30 cellular contexts compared by ENCODE assay signal in the genomic region with DNA sequence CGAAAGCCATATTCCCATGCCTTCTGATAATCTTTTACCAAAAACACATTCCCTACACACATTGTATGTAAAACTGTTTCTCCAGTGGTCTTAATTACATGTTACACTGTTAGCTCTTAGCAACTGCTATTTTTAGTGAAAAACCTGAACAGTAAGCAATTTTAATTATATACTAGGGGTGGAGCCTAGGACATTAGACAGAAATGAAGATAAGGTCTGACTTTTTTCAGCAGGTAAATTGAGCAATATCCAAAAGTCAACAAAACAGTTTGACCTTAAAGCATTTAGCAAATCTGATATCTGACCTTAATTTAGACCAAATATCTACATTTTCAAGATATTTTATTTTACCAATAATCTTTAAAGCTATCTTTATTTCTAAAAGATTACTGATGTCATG.
"Had no signal": no experiment of that assay in that cellular context is flagged by ENCODE, and none has a peak within 500 bp of the region (broad histone marks: within the 10 kb centered on the region; RNA-seq: fewer than 3 reads in every experiment).

No MANE protein-coding gene starts in this region.

- H3K36me3 ChIP-seq: ascending aorta, cardiac muscle cell, WERI-Rb-1 had no signal

- ATAC-seq: activated CD8-positive, alpha-beta T cell treated with anti-CD3 and anti-CD28 coated beads for 36 hours; K562 had no signal

- H2AFZ ChIP-seq: PC-9 had no signal

- DNase-seq: activated CD4-positive, alpha-beta T cell treated with anti-CD3 and anti-CD28 coated beads, Interleukin-2, amount 10 ng/mL, durations not matched to agents 24 days and 14 days; activated CD4-positive, alpha-beta T cell treated with anti-CD3 and anti-CD28 coated beads, Interleukin-2, amount 50 U/mL, for 4 hours; activated CD4-positive, CD25-positive, alpha-beta regulatory T cell; activated CD8-positive, alpha-beta T cell treated with anti-CD3 and anti-CD28 coated beads for 36 hours; activated gamma-delta T cell; activated naive CD4-positive, alpha-beta T cell treated with Interleukin-2 at 50 U/mL for 16 hours; activated naive CD8-positive, alpha-beta T cell treated with anti-CD3 and anti-CD28 coated beads, Interleukin-2, amount 10 ng/mL, durations not matched to agents 7 days and 5 days; activated T-cell treated with anti-CD3 and anti-CD28 coated beads, Interleukin-2, amount 50 U/mL, for 24 hours; amygdala; IMR-90; Karpas-422; NCI-H1092; NCI-H146; NCI-H187; NCI-H2029 treated with DMSO at 0.1 percent for 48 hours; NCI-H2107; NCI-H2171; NCI-H510A; NCI-H526; NCI-H774; PC-9; Right ventricle myocardium superior; T1000; WERI-Rb-1 had no signal

- H3K27ac ChIP-seq: ascending aorta, PC-9, WERI-Rb-1 had no signal

- H3K27me3 Mint-ChIP-seq: activated naive CD8-positive, alpha-beta T cell treated with anti-CD3 and anti-CD28 coated beads, Interleukin-2, amount 10 ng/mL, durations not matched to agents 7 days and 5 days had no signal

- H3K4me1 ChIP-seq: ascending aorta had no signal

- H3K4me2 ChIP-seq: PC-9 had no signal

- H3K36me3 Mint-ChIP-seq: activated naive CD8-positive, alpha-beta T cell treated with anti-CD3 and anti-CD28 coated beads, Interleukin-2, amount 10 ng/mL, durations not matched to agents 7 days and 5 days had no signal

- H3K27me3 ChIP-seq: ascending aorta, cardiac muscle cell had no signal

- H3K4me3 Mint-ChIP-seq: activated CD4-positive, alpha-beta T cell treated with anti-CD3 and anti-CD28 coated beads, Interleukin-2, amount 10 ng/mL, durations not matched to agents 24 days and 14 days; activated CD8-positive, alpha-beta T cell treated with anti-CD3 and anti-CD28 coated beads for 36 hours; activated naive CD4-positive, alpha-beta T cell treated with anti-CD3 and anti-CD28 coated beads, Interleukin-2, amount 50 U/mL, for 24 hours; activated naive CD8-positive, alpha-beta T cell treated with anti-CD3 and anti-CD28 coated beads, Interleukin-2, amount 10 ng/mL, durations not matched to agents 7 days and 5 days; activated T-cell treated with anti-CD3 and anti-CD28 coated beads, Interleukin-2, amount 50 U/mL, for 24 hours; central memory CD8-positive, alpha-beta T cell had no signal

- H3K4me1 Mint-ChIP-seq: activated CD4-positive, alpha-beta T cell treated with anti-CD3 and anti-CD28 coated beads, Interleukin-2, amount 10 ng/mL, durations not matched to agents 24 days and 14 days; activated naive CD4-positive, alpha-beta T cell treated with anti-CD3 and anti-CD28 coated beads, Interleukin-2, amount 50 U/mL, for 24 hours; activated naive CD8-positive, alpha-beta T cell treated with anti-CD3 and anti-CD28 coated beads, Interleukin-2, amount 10 ng/mL, durations not matched to agents 7 days and 5 days; central memory CD8-positive, alpha-beta T cell had no signal

- H3K4me3 ChIP-seq: ascending aorta, cardiac muscle cell, K562, PC-9 had no signal

- H3K9me3 Mint-ChIP-seq: activated CD4-positive, alpha-beta T cell treated with anti-CD3 and anti-CD28 coated beads, Interleukin-2, amount 10 ng/mL, durations not matched to agents 24 days and 14 days; activated T-helper 2 cell treated with anti-CD3 and anti-CD28 coated beads, Interferon-gamma antibody, Interleukin-2, Interleukin-4, amounts not matched to agents 10 μg/mL and 5 μg/mL and 100 μg/mL, durations not matched to agents 14 hours and 24 hours and 36 hours; central memory CD8-positive, alpha-beta T cell had no signal

- H3K27ac Mint-ChIP-seq: activated CD4-positive, alpha-beta T cell treated with anti-CD3 and anti-CD28 coated beads, Interleukin-2, amount 10 ng/mL, durations not matched to agents 24 days and 14 days; activated CD8-positive, alpha-beta T cell treated with anti-CD3 and anti-CD28 coated beads for 36 hours; activated naive CD4-positive, alpha-beta T cell treated with anti-CD3 and anti-CD28 coated beads, Interleukin-2, amount 50 U/mL, for 24 hours; activated naive CD8-positive, alpha-beta T cell treated with anti-CD3 and anti-CD28 coated beads, Interleukin-2, amount 10 ng/mL, durations not matched to agents 7 days and 5 days; activated T-cell treated with anti-CD3 and anti-CD28 coated beads, Interleukin-2, amount 50 U/mL, for 24 hours; activated T-helper 2 cell treated with anti-CD3 and anti-CD28 coated beads, Interferon-gamma antibody, Interleukin-2, Interleukin-4, amounts not matched to agents 10 μg/mL and 5 μg/mL and 100 μg/mL, durations not matched to agents 14 hours and 24 hours and 36 hours had no signal
